9 cellular contexts compared by ENCODE assay signal in the genomic region with DNA sequence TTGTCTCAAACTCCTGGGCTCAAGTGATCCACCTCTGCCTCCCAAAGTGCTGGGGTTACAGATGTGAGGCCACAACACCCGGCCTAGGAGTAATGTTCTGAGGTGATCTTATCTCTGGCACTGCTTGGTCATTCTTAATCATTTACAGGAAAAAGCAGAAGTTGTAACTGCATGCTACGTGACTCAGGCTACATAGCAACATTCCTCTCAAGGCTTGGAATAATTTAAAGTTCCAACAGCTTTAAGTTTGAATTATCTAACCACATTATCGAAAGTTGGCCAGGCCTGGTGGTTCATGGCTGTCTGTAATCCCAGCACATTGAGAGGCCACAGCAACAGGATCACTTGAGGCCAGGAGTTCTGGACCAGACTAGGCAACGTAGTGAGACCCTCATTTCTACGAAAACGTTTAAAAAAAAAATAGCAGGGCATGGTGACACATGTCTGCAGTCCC. TPM values are rescaled to one million over a fixed set of nuclear protein-coding genes. Genes with fewer than 3 reads are reported as not detected.
DNase-seq lines count a peak whose midpoint lies in the region; ATAC-seq, FAIRE-seq and TF ChIP-seq lines count a peak whose summit lies in the region.
"Had no signal": no experiment of that assay in that cellular context is flagged by ENCODE, and none has a peak within 500 bp of the region (broad histone marks: within the 10 kb centered on the region; RNA-seq: fewer than 3 reads in every experiment).

No MANE protein-coding gene starts in this region.

- peaks cover 14% of the 10 kb centered on the region for H3K79me2 ChIP-seq in fibroblast of lung (ENCODE audit: control insufficient read depth, insufficient read depth, low read length)

- peaks cover 2 to 4% of the 10 kb centered on the region in 2 donors for H3K36me3 Mint-ChIP-seq in stimulated activated naive B cell treated with anti-CD40 and anti-IgM and Interleukin-4, amounts not matched to agents 10 μg/mL and 1 μg/mL and 100 μg/mL, for 72 hours
- H3K36me3 Mint-ChIP-seq: WTC11 had no signal

- H3K27ac ChIP-seq in fibroblast of lung (ENCODE audit: insufficient read depth, low read length), result peak overlapping the region; percentile 71

- peak; percentile 40 to 46 for ATAC-seq in stimulated activated naive B cell treated with anti-CD40 and anti-IgM and Interleukin-4, amounts not matched to agents 10 μg/mL and 1 μg/mL and 100 μg/mL, for 72 hours (replicated peaks)
- no peak for ATAC-seq in GM21526 (IDR thresholded peaks at IDR 0.05; ENCODE audit: low FRiP score, unreplicated experiment)
- ATAC-seq: WTC11 had no signal

- no peaks in the 10 kb centered on the region for H3K9me3 ChIP-seq in fibroblast of lung (ENCODE audit: control insufficient read depth, insufficient read depth, low read depth, low read length)

- peaks cover 21 to 28% of the 10 kb centered on the region in 2 donors for H3K4me1 Mint-ChIP-seq in stimulated activated naive B cell treated with anti-CD40 and anti-IgM and Interleukin-4, amounts not matched to agents 10 μg/mL and 1 μg/mL and 100 μg/mL, for 72 hours

- TF ChIP-seq CTCF in fibroblast of lung (conservative IDR thresholded peaks at IDR 0.05 in 1 of 2, IDR thresholded peaks at IDR 0.05 in 1 of 2; ENCODE audit: low read depth in 1 of 2, low read length in 2 of 2), result no peak
- TF ChIP-seq CTCF in lower leg skin (IDR thresholded peaks at IDR 0.05), result no peak

- no peaks in the 10 kb centered on the region for H3K36me3 ChIP-seq in fibroblast of lung (ENCODE audit: control insufficient read depth, insufficient read depth, low read length)

- H3K4me3 ChIP-seq in fibroblast of lung (replicated peaks in 1 of 4; ENCODE audit: control extremely low read depth in 1 of 4, insufficient read depth in 1 of 4, low read depth in 3 of 4, low read length in 4 of 4) (no peak overlapping the region), lower leg skin (ENCODE audit: low read depth, poor library complexity, severe bottlenecking) (no peak overlapping the region)

- H3K27me3 Mint-ChIP-seq in stimulated activated naive B cell treated with anti-CD40 and anti-IgM and Interleukin-4, amounts not matched to agents 10 μg/mL and 1 μg/mL and 100 μg/mL, for 72 hours, result no peaks in the 10 kb centered on the region

- no peak for TF ChIP-seq POLR2A in lower leg skin (IDR thresholded peaks at IDR 0.05)

- H3K27ac Mint-ChIP-seq in stimulated activated naive B cell treated with anti-CD40 and anti-IgM and Interleukin-4, amounts not matched to agents 10 μg/mL and 1 μg/mL and 100 μg/mL, for 72 hours, result peak overlapping the region; percentile 75
- H3K27ac Mint-ChIP-seq: WTC11 had no signal

- FAIRE-seq in GM19239 (lab: Jason Lieb, UNC), result peak; percentile 89
- FAIRE-seq in RCC 7860 (lab: Jason Lieb, UNC), result peak; percentile 97

- H3K4me2 ChIP-seq in fibroblast of lung (ENCODE audit: extremely low read depth, insufficient read depth, low read length), result peak overlapping the region; percentile 19

- no peak overlapping the region for H3K9ac ChIP-seq in fibroblast of lung (ENCODE audit: insufficient read depth, low read length)

- H3K4me3 Mint-ChIP-seq in stimulated activated naive B cell treated with anti-CD40 and anti-IgM and Interleukin-4, amounts not matched to agents 10 μg/mL and 1 μg/mL and 100 μg/mL, for 72 hours, result no peak overlapping the region
- H3K4me3 Mint-ChIP-seq: WTC11 had no signal

- H2AFZ ChIP-seq in fibroblast of lung (ENCODE audit: low read length), result no peak overlapping the region

- no peaks in the 10 kb centered on the region for H3K27me3 ChIP-seq in fibroblast of lung (ENCODE audit: control insufficient read depth, insufficient read depth, low read length)

- peaks cover 11% of the 10 kb centered on the region for H3K4me1 ChIP-seq in fibroblast of lung (ENCODE audit: control insufficient read depth, extremely low read depth, insufficient read depth, low read length)

- H4K20me1 ChIP-seq in fibroblast of lung (ENCODE audit: control insufficient read depth, extremely low read depth, insufficient read depth, low read length), result no peaks in the 10 kb centered on the region

- intact Hi-C loops in lower leg skin (cut with DNase I; ENCODE audit: low total_unique reads) (no loop called here), head of caudate nucleus (cut with DNase I) (no loop called here)

- DNase-seq in GM19239 (ENCODE audit: insufficient read length, low spot score), result no peak
- peak; percentile 95 for DNase-seq in RCC 7860 (ENCODE audit: low spot score)
- peak; percentile 84 to 98 for DNase-seq in fibroblast of lung (ENCODE audit: low read depth in 2 of 2)
- no peak for DNase-seq in stimulated activated naive B cell treated with anti-CD40 and anti-IgM and Interleukin-4, amounts not matched to agents 10 μg/mL and 1 μg/mL and 100 μg/mL, for 72 hours
- DNase-seq in NCI-H510A (lab: John Stamatoyannopoulos, UW), result no peak
- no peak for DNase-seq in lower leg skin (ENCODE audit: low spot score in 2 of 2)
- no peak for DNase-seq in head of caudate nucleus

- H3K9me3 Mint-ChIP-seq in stimulated activated naive B cell treated with anti-CD40 and anti-IgM and Interleukin-4, amounts not matched to agents 10 μg/mL and 1 μg/mL and 100 μg/mL, for 72 hours, result no peaks in the 10 kb centered on the region
- H3K9me3 Mint-ChIP-seq: WTC11 had no signal

- 35 to 41% methylated on average over 6 of the region's 6 CpGs for WGBS in lower leg skin, 2 donors

RNA-seq across cellular contexts. Expression of a gene that starts 3.9 kb away (rescaled TPM):
- 4.1 and 5.3 TPM in 2 replicates for total RNA-seq in fibroblast of lung
- polyA plus RNA-seq in fibroblast of lung, result 2.3 and 3.3 TPM in 2 replicates
- polyA plus RNA-seq in fibroblast of lung (2012), result 6.4 and 7.6 TPM in 2 replicates
- polyA minus RNA-seq in fibroblast of lung (ENCODE audit: low replicate concordance), result 0.82 and 9.1 TPM in 2 replicates
- 1 to 10 TPM; 1.7 to 3.7 (median 2.5) TPM for total RNA-seq in lower leg skin

RNA-seq across cellular contexts. Expression of a gene that starts 8.5 kb away (rescaled TPM):
- total RNA-seq in fibroblast of lung (9.7 and 10.8 TPM in 2 replicates), lower leg skin (100 to 1,000 TPM in 1 of 4 donors, 10 to 100 TPM in 3; 25.4 to 115 (median 54.9) TPM)
- polyA plus RNA-seq in fibroblast of lung, result 1.4 and 3.7 TPM in 2 replicates
- 3.3 and 6.1 TPM in 2 replicates for polyA plus RNA-seq in fibroblast of lung (2012)
- polyA minus RNA-seq in fibroblast of lung (ENCODE audit: low replicate concordance), result 6.4 and 11.5 TPM in 2 replicates

RNA-seq across cellular contexts. Expression of a gene that starts 14.2 kb away (rescaled TPM):
- total RNA-seq in fibroblast of lung (6.7 and 14.4 TPM in 2 replicates), lower leg skin (10 to 100 TPM; 11.4 to 26.9 (median 22.2) TPM)
- polyA plus RNA-seq in fibroblast of lung, result 4.2 and 6.6 TPM in 2 replicates
- 40.5 and 59.2 TPM in 2 replicates for polyA plus RNA-seq in fibroblast of lung (2012)
- polyA minus RNA-seq in fibroblast of lung (ENCODE audit: low replicate concordance), result 43.0 and 58.8 TPM in 2 replicates

RNA-seq across cellular contexts. Expression of a gene that starts 29.3 kb away (rescaled TPM):
- total RNA-seq in fibroblast of lung (10.7 and 14.1 TPM in 2 replicates), lower leg skin (10 to 100 TPM; 28.6 to 34.5 (median 28.9) TPM)
- polyA plus RNA-seq in fibroblast of lung, result 5.0 and 10.0 TPM in 2 replicates
- polyA plus RNA-seq in fibroblast of lung (2012), result 8.0 and 16.1 TPM in 2 replicates
- 4.2 and 6.1 TPM in 2 replicates for polyA minus RNA-seq in fibroblast of lung (ENCODE audit: low replicate concordance)

RNA-seq across cellular contexts. Expression of a gene that starts 29.7 kb away (rescaled TPM):
- total RNA-seq in fibroblast of lung (30.0 and 30.7 TPM in 2 replicates), lower leg skin (100 to 1,000 TPM in 1 of 4 donors, 10 to 100 TPM in 3; 64.3 to 116 (median 70.1) TPM)
- polyA plus RNA-seq in fibroblast of lung, result 11.2 and 15.1 TPM in 2 replicates
- polyA plus RNA-seq in fibroblast of lung (2012), result 20.0 and 22.3 TPM in 2 replicates
- polyA minus RNA-seq in fibroblast of lung (ENCODE audit: low replicate concordance), result 7.1 and 19.5 TPM in 2 replicates

Comparison
In these comparisons a context has a peak if more than half of its experiments do, and no peak if none do; other contexts are left out.
1. DNase-seq: peak in RCC 7860 (single experiment) and fibroblast of lung (2 of 2); none in GM19239 (single experiment), stimulated activated naive B cell treated with anti-CD40 and anti-IgM and Interleukin-4, amounts not matched to agents 10 μg/mL and 1 μg/mL and 100 μg/mL, for 72 hours (single experiment), NCI-H510A (single experiment), lower leg skin (0 of 2) and head of caudate nucleus (0 of 42).